8 cellular contexts compared by ENCODE assay signal in the genomic region with DNA sequence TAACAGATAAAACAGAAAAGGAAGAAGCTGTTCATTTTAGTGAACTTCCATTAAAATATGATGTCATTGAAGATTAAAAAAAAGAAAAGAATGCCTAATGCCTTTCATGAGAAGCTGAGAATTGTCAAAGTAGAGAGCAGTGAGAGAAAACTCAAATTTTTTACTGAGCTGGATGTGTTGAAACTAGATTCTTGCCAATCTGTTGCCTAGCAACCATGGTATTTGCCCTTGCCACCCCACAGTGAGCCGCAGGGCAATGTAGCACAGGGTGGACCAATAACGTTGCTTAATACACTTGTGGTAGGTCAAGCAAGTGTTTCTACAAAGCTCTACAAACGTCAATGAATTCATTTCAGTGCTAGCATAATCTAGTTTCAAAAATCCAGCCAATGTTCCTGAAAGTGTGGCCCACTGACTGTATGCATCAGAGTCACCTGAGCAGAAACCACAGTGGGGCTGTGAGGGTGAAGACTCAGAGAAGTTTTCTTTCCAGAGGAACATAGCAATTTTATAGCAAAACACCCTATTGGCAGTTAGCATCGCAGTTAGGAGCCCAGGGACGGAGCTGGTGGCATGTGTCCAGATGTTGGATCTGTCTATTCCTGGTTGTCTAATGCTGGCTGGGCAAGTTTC.
DNase-seq lines count a peak whose midpoint lies in the region; ATAC-seq and TF ChIP-seq lines count a peak whose summit lies in the region.

No MANE protein-coding gene starts in this region.

- no peak overlapping the region for H3K4me3 Mint-ChIP-seq in Calu3 (ENCODE audit: low read depth, unreplicated experiment)

- no peak overlapping the region for H3K4me3 ChIP-seq in HEK293 (ENCODE audit: low read depth, low read length)
- peak overlapping the region in 1 of 3 donors; percentile 49 for H3K4me3 ChIP-seq in breast epithelium
- H3K4me3 ChIP-seq in left lung: no peak overlapping the region
- no peak overlapping the region for H3K4me3 ChIP-seq in testis

- H3K4me1 ChIP-seq in HEK293 (ENCODE audit: control insufficient read depth, insufficient read depth, low read length) (peaks cover 10% of the 10 kb centered on the region), breast epithelium (no peaks in the 10 kb centered on the region), left lung (peaks cover 10 to 18% of the 10 kb centered on the region in 2 donors), testis (peaks cover 7% of the 10 kb centered on the region)

- POLR2A ChIA-PET in HEK293 (lab: Yijun Ruan, JAX): interaction anchor here (1.0 kb wide), 1 partner anchor 324 kb away, joined by 3 read pairs; no protein-coding TSS in a partner anchor

- H3K27ac ChIP-seq in HEK293 (ENCODE audit: extremely low read depth, low read depth, low read length) (no peak overlapping the region), breast epithelium (peak overlapping the region; percentile 72 to 88), left lung (peak overlapping the region; percentile 49 to 81), testis (no peak overlapping the region)

- CTCF ChIA-PET in Calu3 (lab: Charles Lee): interaction anchor here (0.6 to 1.4 kb wide), 4 partner anchors 15 to 107 kb away, joined by 4 to 10 read pairs (median 5); no protein-coding TSS in a partner anchor
- CTCF ChIA-PET in HEK293 (lab: Yijun Ruan, JAX): no interaction called here

- H3K36me3 ChIP-seq in HEK293 (ENCODE audit: control insufficient read depth in 2 of 2, insufficient read depth in 1 of 2, low read length in 2 of 2) (no peaks in the 10 kb centered on the region), breast epithelium (no peaks in the 10 kb centered on the region), left lung (no peaks in the 10 kb centered on the region), testis (ENCODE audit: low read depth, missing control alignments) (no peaks in the 10 kb centered on the region)

- peak; percentile 96 for ATAC-seq in left lung

- TF ChIP-seq POLR2A in breast epithelium (IDR thresholded peaks at IDR 0.05): no peak
- no peak for TF ChIP-seq POLR2A in testis (IDR thresholded peaks at IDR 0.05)

- no peaks in the 10 kb centered on the region for H3K27me3 Mint-ChIP-seq in Calu3 (ENCODE audit: unreplicated experiment)

- H3K9me3 ChIP-seq in HEK293 (ENCODE audit: control insufficient read depth, insufficient read depth, low read depth, low read length) (no peaks in the 10 kb centered on the region), breast epithelium (no peaks in the 10 kb centered on the region), left lung (no peaks in the 10 kb centered on the region), testis (no peaks in the 10 kb centered on the region)

- BruUV-seq in Calu3 (replicated peaks; lab: Mats Ljungman, UMichigan): no TSS peak

- peaks cover 4% of the 10 kb centered on the region for H3K36me3 Mint-ChIP-seq in Calu3 (ENCODE audit: insufficient read depth, unreplicated experiment)

- TF ChIP-seq CTCF in Calu3 (IDR thresholded peaks at IDR 0.05; ENCODE audit: unreplicated experiment) (no peak), HEK293 (tag by site-specific recombination; IDR thresholded peaks at IDR 0.05) (no peak), breast epithelium (IDR thresholded peaks at IDR 0.05) (peak in 1 of 3 donors; percentile 9), left lung (IDR thresholded peaks at IDR 0.05) (no peak), testis (IDR thresholded peaks at IDR 0.05) (no peak)

- H3K27me3 ChIP-seq in breast epithelium (no peaks in the 10 kb centered on the region), left lung (no peaks in the 10 kb centered on the region), testis (no peaks in the 10 kb centered on the region)

- H3K9me3 Mint-ChIP-seq in Calu3 (ENCODE audit: low read depth, unreplicated experiment): no peaks in the 10 kb centered on the region

- WGBS in testis, 2 donors: 22 to 40% methylated on average over 5 of the region's 5 CpGs

- peaks cover 18% of the 10 kb centered on the region for H3K4me1 Mint-ChIP-seq in Calu3 (ENCODE audit: low read depth, unreplicated experiment)

- DNase-seq in Calu3: peak; percentile 76
- DNase-seq in NCI-H226: peak; percentile 93
- DNase-seq in breast epithelium (ENCODE audit: low spot score in 2 of 2): peak; percentile 67 to 90
- DNase-seq in left lung: peak in 1 of 2 donors; percentile 56
- peak; percentile 58 for DNase-seq in testis
- DNase-seq in NCI-H1436 (lab: John Stamatoyannopoulos, UW): no peak
- DNase-seq in NCI-H82 (lab: John Stamatoyannopoulos, UW): no peak

- intact Hi-C loops in Calu3 (cut with micrococcal nuclease; ENCODE audit: unreplicated experiment): loop anchor here (5.0 kb wide), 1 partner anchor 62 kb away; no protein-coding TSS in a partner anchor
- intact Hi-C loops in breast epithelium (cut with DNase I; ENCODE audit: low total_unique reads): no loop called here
- intact Hi-C loops in left lung (cut with DNase I): no loop called here
- intact Hi-C loops in testis (cut with DNase I; ENCODE audit: low total_unique reads): no loop called here

- H3K27ac Mint-ChIP-seq in Calu3 (ENCODE audit: unreplicated experiment): peak overlapping the region; percentile 63

TF ChIP-seq in HEK293, 187 proteins besides CTCF, POLR2A, EP300 and RAD21:
- TF ChIP-seq, protein P1, sequence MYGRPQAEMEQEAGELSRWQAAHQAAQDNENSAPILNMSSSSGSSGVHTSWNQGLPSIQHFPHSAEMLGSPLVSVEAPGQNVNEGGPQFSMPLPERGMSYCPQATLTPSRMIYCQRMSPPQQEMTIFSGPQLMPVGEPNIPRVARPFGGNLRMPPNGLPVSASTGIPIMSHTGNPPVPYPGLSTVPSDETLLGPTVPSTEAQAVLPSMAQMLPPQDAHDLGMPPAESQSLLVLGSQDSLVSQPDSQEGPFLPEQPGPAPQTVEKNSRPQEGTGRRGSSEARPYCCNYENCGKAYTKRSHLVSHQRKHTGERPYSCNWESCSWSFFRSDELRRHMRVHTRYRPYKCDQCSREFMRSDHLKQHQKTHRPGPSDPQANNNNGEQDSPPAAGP (tag by site-specific recombination; IDR thresholded peaks at IDR 0.05): no peak
- TF ChIP-seq, protein P2, sequence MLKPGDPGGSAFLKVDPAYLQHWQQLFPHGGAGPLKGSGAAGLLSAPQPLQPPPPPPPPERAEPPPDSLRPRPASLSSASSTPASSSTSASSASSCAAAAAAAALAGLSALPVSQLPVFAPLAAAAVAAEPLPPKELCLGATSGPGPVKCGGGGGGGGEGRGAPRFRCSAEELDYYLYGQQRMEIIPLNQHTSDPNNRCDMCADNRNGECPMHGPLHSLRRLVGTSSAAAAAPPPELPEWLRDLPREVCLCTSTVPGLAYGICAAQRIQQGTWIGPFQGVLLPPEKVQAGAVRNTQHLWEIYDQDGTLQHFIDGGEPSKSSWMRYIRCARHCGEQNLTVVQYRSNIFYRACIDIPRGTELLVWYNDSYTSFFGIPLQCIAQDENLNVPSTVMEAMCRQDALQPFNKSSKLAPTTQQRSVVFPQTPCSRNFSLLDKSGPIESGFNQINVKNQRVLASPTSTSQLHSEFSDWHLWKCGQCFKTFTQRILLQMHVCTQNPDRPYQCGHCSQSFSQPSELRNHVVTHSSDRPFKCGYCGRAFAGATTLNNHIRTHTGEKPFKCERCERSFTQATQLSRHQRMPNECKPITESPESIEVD (tag by site-specific recombination; IDR thresholded peaks at IDR 0.05): peak; percentile 72
- TF ChIP-seq ZNF16 (tag by site-specific recombination; IDR thresholded peaks at IDR 0.05; ENCODE audit: low read depth) (no peak), ZNF837 (tag by site-specific recombination; IDR thresholded peaks at IDR 0.05) (no peak), GLIS1 (tag by site-specific recombination; IDR thresholded peaks at IDR 0.05) (peak; percentile 80)
- TF ChIP-seq, protein P3, sequence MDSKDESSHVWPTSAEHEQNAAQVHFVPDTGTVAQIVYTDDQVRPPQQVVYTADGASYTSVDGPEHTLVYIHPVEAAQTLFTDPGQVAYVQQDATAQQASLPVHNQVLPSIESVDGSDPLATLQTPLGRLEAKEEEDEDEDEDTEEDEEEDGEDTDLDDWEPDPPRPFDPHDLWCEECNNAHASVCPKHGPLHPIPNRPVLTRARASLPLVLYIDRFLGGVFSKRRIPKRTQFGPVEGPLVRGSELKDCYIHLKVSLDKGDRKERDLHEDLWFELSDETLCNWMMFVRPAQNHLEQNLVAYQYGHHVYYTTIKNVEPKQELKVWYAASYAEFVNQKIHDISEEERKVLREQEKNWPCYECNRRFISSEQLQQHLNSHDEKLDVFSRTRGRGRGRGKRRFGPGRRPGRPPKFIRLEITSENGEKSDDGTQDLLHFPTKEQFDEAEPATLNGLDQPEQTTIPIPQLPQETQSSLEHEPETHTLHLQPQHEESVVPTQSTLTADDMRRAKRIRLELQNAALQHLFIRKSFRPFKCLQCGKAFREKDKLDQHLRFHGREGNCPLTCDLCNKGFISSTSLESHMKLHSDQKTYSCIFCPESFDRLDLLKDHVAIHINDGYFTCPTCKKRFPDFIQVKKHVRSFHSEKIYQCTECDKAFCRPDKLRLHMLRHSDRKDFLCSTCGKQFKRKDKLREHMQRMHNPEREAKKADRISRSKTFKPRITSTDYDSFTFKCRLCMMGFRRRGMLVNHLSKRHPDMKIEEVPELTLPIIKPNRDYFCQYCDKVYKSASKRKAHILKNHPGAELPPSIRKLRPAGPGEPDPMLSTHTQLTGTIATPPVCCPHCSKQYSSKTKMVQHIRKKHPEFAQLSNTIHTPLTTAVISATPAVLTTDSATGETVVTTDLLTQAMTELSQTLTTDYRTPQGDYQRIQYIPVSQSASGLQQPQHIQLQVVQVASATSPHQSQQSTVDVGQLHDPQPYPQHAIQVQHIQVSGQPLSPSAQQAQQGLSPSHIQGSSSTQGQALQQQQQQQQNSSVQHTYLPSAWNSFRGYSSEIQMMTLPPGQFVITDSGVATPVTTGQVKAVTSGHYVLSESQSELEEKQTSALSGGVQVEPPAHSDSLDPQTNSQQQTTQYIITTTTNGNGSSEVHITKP (tag by site-specific recombination; IDR thresholded peaks at IDR 0.05): 0 out of 2 replicates have a peak, but pooled peaks have one; percentile 26
- TF ChIP-seq, protein P4, sequence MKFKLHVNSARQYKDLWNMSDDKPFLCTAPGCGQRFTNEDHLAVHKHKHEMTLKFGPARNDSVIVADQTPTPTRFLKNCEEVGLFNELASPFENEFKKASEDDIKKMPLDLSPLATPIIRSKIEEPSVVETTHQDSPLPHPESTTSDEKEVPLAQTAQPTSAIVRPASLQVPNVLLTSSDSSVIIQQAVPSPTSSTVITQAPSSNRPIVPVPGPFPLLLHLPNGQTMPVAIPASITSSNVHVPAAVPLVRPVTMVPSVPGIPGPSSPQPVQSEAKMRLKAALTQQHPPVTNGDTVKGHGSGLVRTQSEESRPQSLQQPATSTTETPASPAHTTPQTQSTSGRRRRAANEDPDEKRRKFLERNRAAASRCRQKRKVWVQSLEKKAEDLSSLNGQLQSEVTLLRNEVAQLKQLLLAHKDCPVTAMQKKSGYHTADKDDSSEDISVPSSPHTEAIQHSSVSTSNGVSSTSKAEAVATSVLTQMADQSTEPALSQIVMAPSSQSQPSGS (tag by site-specific recombination; IDR thresholded peaks at IDR 0.05; ENCODE audit: low read depth): peak; percentile 65

Comparison
In these comparisons a context has a peak if more than half of its experiments do, and no peak if none do; other contexts are left out.
1. DNase-seq: peak in Calu3 (single experiment), NCI-H226 (single experiment), breast epithelium (2 of 2) and testis (single experiment); none in NCI-H1436 (single experiment) and NCI-H82 (single experiment).
2. H3K27ac ChIP-seq: peak in breast epithelium (2 of 2) and left lung (2 of 2); none in HEK293 (single experiment) and testis (0 of 2).